In the genomic region with DNA sequence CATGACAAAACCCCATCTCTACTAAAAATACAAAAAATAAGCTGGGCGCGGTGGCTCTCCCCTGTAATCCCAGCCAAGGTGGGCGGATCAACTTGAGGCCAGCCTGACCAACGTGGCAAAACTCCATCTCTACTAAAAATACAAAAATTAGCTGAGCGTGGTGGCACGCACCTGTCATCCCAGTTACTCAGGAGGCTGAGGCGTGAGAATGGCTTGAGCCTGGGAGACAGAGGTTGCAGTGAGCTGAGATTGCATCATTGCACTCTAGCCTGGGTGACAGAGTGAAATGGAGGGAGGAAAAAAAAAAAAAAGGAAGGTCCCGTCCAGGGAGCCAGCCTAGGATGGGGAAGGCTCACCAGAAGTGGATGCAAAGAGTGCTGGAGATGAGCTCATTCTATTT, we compare ENCODE assay signal across 1 cellular context.
TF ChIP-seq lines count a peak whose summit lies in the region.

No MANE protein-coding gene starts in this region.

TF ChIP-seq in K562, 482 proteins besides CTCF, POLR2A, EP300 and RAD21:
- TF ChIP-seq, protein P1, sequence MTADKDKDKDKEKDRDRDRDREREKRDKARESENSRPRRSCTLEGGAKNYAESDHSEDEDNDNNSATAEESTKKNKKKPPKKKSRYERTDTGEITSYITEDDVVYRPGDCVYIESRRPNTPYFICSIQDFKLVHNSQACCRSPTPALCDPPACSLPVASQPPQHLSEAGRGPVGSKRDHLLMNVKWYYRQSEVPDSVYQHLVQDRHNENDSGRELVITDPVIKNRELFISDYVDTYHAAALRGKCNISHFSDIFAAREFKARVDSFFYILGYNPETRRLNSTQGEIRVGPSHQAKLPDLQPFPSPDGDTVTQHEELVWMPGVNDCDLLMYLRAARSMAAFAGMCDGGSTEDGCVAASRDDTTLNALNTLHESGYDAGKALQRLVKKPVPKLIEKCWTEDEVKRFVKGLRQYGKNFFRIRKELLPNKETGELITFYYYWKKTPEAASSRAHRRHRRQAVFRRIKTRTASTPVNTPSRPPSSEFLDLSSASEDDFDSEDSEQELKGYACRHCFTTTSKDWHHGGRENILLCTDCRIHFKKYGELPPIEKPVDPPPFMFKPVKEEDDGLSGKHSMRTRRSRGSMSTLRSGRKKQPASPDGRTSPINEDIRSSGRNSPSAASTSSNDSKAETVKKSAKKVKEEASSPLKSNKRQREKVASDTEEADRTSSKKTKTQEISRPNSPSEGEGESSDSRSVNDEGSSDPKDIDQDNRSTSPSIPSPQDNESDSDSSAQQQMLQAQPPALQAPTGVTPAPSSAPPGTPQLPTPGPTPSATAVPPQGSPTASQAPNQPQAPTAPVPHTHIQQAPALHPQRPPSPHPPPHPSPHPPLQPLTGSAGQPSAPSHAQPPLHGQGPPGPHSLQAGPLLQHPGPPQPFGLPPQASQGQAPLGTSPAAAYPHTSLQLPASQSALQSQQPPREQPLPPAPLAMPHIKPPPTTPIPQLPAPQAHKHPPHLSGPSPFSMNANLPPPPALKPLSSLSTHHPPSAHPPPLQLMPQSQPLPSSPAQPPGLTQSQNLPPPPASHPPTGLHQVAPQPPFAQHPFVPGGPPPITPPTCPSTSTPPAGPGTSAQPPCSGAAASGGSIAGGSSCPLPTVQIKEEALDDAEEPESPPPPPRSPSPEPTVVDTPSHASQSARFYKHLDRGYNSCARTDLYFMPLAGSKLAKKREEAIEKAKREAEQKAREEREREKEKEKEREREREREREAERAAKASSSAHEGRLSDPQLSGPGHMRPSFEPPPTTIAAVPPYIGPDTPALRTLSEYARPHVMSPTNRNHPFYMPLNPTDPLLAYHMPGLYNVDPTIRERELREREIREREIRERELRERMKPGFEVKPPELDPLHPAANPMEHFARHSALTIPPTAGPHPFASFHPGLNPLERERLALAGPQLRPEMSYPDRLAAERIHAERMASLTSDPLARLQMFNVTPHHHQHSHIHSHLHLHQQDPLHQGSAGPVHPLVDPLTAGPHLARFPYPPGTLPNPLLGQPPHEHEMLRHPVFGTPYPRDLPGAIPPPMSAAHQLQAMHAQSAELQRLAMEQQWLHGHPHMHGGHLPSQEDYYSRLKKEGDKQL (CRISPR knock-in tag; IDR thresholded peaks at IDR 0.05; ENCODE audit: borderline replicate concordance): no peak
- no peak for TF ChIP-seq POLR3A (IDR thresholded peaks at IDR 0.05; ENCODE audit: borderline replicate concordance, extremely low read depth, insufficient read depth, insufficient read length)
- TF ChIP-seq, protein P2, sequence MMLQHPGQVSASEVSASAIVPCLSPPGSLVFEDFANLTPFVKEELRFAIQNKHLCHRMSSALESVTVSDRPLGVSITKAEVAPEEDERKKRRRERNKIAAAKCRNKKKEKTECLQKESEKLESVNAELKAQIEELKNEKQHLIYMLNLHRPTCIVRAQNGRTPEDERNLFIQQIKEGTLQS (IDR thresholded peaks at IDR 0.05): peak; percentile 56
- TF ChIP-seq, protein P2 (CRISPR knock-in tag; conservative IDR thresholded peaks at IDR 0.05): no peak
- no peak for TF ChIP-seq CEBPG (CRISPR knock-in tag; IDR thresholded peaks at IDR 0.05)
- TF ChIP-seq CEBPG (tag; conservative IDR thresholded peaks at IDR 0.05 in 1 of 2, IDR thresholded peaks at IDR 0.05 in 1 of 2): peak in 1 of 2 experiments; percentile 40; a peak in 1 of 4 replicates
TF ChIP-seq in K562: peak in this region for 2.
